ENCODE assay signal across 13 cellular contexts in genomic region chr3:192864943-192865342, GRCh38. TPM values are rescaled to one million over a fixed set of nuclear protein-coding genes. Genes with fewer than 3 reads are reported as not detected.
DNase-seq lines count a peak whose midpoint lies in the region; ATAC-seq lines count a peak whose summit lies in the region.
"Had no signal": no experiment of that assay in that cellular context is flagged by ENCODE, and none has a peak within 500 bp of the region (broad histone marks: within the 10 kb centered on the region; RNA-seq: fewer than 3 reads in every experiment).

No MANE protein-coding gene starts in this region.

- CTCF ChIA-PET in activated CD4-positive, alpha-beta T cell treated with anti-CD3 and anti-CD28 coated beads, Interleukin-2, amount 10 ng/mL, durations not matched to agents 7 days and 5 days (lab: Charles Lee): interaction anchor here (0.7 kb wide), 1 partner anchor 11 kb away, joined by 3 read pairs; no protein-coding TSS in a partner anchor

- no peak overlapping the region for H3K4me3 ChIP-seq in right cardiac atrium (ENCODE audit: low read length)
- H3K4me3 ChIP-seq: ascending aorta, stomach had no signal

- no peaks in the 10 kb centered on the region for H3K27me3 Mint-ChIP-seq in activated CD4-positive, alpha-beta T cell treated with anti-CD3 and anti-CD28 coated beads, Interleukin-2, amount 10 ng/mL, durations not matched to agents 7 days and 5 days

- H3K9me3 Mint-ChIP-seq in activated CD4-positive, alpha-beta T cell treated with anti-CD3 and anti-CD28 coated beads, Interleukin-2, amount 10 ng/mL, durations not matched to agents 7 days and 5 days: no peaks in the 10 kb centered on the region

- no peak overlapping the region for H3K27ac ChIP-seq in right cardiac atrium (ENCODE audit: low read length)
- H3K27ac ChIP-seq: ascending aorta, parathyroid adenoma, stomach, VCaP had no signal

- intact Hi-C loops in right cardiac atrium (cut with DNase I): no loop called here

- ATAC-seq in GM18502 (IDR thresholded peaks at IDR 0.05; ENCODE audit: poor library complexity, unreplicated experiment) (peak; percentile 78), GM21515 (IDR thresholded peaks at IDR 0.05; ENCODE audit: unreplicated experiment) (peak; percentile 81), HG03442 (IDR thresholded peaks at IDR 0.05; ENCODE audit: unreplicated experiment) (peak; percentile 65), right cardiac atrium (peak; percentile 28 to 67)

- H3K27me3 ChIP-seq in right cardiac atrium (ENCODE audit: control insufficient read depth, insufficient read depth): no peaks in the 10 kb centered on the region
- H3K27me3 ChIP-seq: ascending aorta, stomach had no signal

- H3K27ac Mint-ChIP-seq in activated CD4-positive, alpha-beta T cell treated with anti-CD3 and anti-CD28 coated beads, Interleukin-2, amount 10 ng/mL, durations not matched to agents 7 days and 5 days: no peak overlapping the region

- POLR2A ChIA-PET in activated CD4-positive, alpha-beta T cell treated with anti-CD3 and anti-CD28 coated beads, Interleukin-2, amount 10 ng/mL, durations not matched to agents 7 days and 5 days (lab: Charles Lee): no interaction called here

- peaks cover 2% of the 10 kb centered on the region for H3K36me3 Mint-ChIP-seq in activated CD4-positive, alpha-beta T cell treated with anti-CD3 and anti-CD28 coated beads, Interleukin-2, amount 10 ng/mL, durations not matched to agents 7 days and 5 days (ENCODE audit: low read depth)

- no peak overlapping the region for H3K4me3 Mint-ChIP-seq in activated CD4-positive, alpha-beta T cell treated with anti-CD3 and anti-CD28 coated beads, Interleukin-2, amount 10 ng/mL, durations not matched to agents 7 days and 5 days

- H3K4me1 ChIP-seq in right cardiac atrium (ENCODE audit: control insufficient read depth, insufficient read depth, low read length): peaks cover 5% of the 10 kb centered on the region
- H3K4me1 ChIP-seq: parathyroid adenoma had no signal

- WGBS in right cardiac atrium: 47% methylated on average over 3 of the region's 3 CpGs

- peak in 1 of 3 donors; percentile 56 for DNase-seq in right cardiac atrium
- DNase-seq in NCI-H1417 treated with DMSO at 0.1 percent for 48 hours (lab: John Stamatoyannopoulos, UW): no peak
- DNase-seq in dermis blood vessel endothelial cell: no peak
- no peak for DNase-seq in activated CD4-positive, alpha-beta T cell treated with anti-CD3 and anti-CD28 coated beads, Interleukin-2, amount 10 ng/mL, durations not matched to agents 7 days and 5 days
- DNase-seq in kidney tubule cell (ENCODE audit: low spot score): no peak
- DNase-seq: DMS153, stomach had no signal

- H3K9me3 ChIP-seq in right cardiac atrium (ENCODE audit: control insufficient read depth, low read length): no peaks in the 10 kb centered on the region
- H3K9me3 ChIP-seq: ascending aorta, stomach had no signal

- H3K4me1 Mint-ChIP-seq in activated CD4-positive, alpha-beta T cell treated with anti-CD3 and anti-CD28 coated beads, Interleukin-2, amount 10 ng/mL, durations not matched to agents 7 days and 5 days: peaks cover 21% of the 10 kb centered on the region

RNA-seq across cellular contexts. Expression of gene MB21D2, which starts 52.7 kb away (rescaled TPM):
- total RNA-seq in right cardiac atrium (1 to 10 TPM; 3.1 to 3.9 (median 3.7) TPM), dermis blood vessel endothelial cell (3.9 and 4.0 TPM in 2 replicates)
- 1.3 TPM for polyA plus RNA-seq in right cardiac atrium
- 1 to 10 TPM; 6.6 to 7.7 TPM for total RNA-seq in activated CD4-positive, alpha-beta T cell treated with anti-CD3 and anti-CD28 coated beads, Interleukin-2, amount 10 ng/mL, durations not matched to agents 7 days and 5 days
